In the genomic region with DNA sequence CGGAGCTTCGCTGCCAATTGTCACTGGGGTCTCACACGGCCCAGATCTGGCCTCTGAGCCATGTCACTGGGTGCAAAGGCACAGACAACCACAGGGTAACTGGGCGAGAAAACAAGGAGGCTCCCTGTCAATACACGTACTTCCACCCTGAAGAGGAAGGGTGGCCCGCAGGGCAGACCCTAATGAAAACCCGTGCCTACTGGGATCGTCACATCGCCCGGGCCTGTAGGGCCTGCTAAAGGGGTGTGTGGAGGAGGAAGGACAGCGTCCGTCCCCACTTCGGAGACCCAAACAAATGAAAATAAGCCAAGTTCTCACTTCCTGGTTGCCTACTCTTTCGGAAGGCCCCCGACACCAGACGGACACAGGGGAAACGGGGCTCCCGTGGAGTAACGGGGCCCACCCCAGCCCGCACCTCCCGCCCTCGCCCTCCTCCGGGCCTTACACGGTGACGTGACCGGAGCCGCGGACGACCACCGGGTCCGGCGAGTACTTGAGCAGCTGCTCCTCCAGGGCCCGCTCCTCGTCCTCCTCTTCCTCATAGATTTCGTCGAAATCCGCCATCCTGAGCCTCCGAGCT, we compare ENCODE assay signal across 9 cellular contexts. TPM values are rescaled to one million over a fixed set of nuclear protein-coding genes. Genes with fewer than 3 reads are reported as not detected.
A peak's percentile ranks its signal among the peaks of the same experiment; 100 is the strongest.
DNase-seq lines count a peak whose midpoint lies in the region; ATAC-seq and TF ChIP-seq lines count a peak whose summit lies in the region.
"Had no signal": no experiment of that assay in that cellular context is flagged by ENCODE, and none has a peak within 500 bp of the region (broad histone marks: within the 10 kb centered on the region; RNA-seq: fewer than 3 reads in every experiment).

No MANE protein-coding gene starts in this region.

- peak overlapping the region; percentile 84 for H3K56ac ChIP-seq in mesendoderm (ENCODE audit: low read length)

- DNase-seq in DND-41 (peak; percentile 33), GM20000 (ENCODE audit: low spot score) (peak; percentile 50), HT1080 (ENCODE audit: low read depth) (peak; percentile 44), mesendoderm (peak; percentile 62), cerebellar nuclear complex (lab: John Stamatoyannopoulos, UW) (no peak)
- peak; percentile 33 for DNase-seq in activated CD4-positive, alpha-beta T cell treated with anti-CD3 and anti-CD28 coated beads for 48 hours
- peak; percentile 2 to 4 for DNase-seq in stimulated activated CD8-positive, alpha-beta memory T cell treated with anti-CD3 and anti-CD28 coated beads, Interleukin-7, amount 100 ng/mL, for 48 hours (ENCODE audit: extremely low read depth in 1 of 2, low read depth in 1 of 2)

- H3K23ac ChIP-seq in mesendoderm (ENCODE audit: low read length): peak overlapping the region; percentile 72

- no peak overlapping the region for H2AK5ac ChIP-seq in mesendoderm (ENCODE audit: low read length)

- H3K9ac ChIP-seq in DND-41 (ENCODE audit: low read depth, low read length) (peak overlapping the region; percentile 97), mesendoderm (ENCODE audit: low read length) (peak overlapping the region; percentile 80)

- H2BK15ac ChIP-seq in mesendoderm (replicated peaks; ENCODE audit: low read depth): no peak overlapping the region

- H2AFZ ChIP-seq in DND-41 (ENCODE audit: low read depth, low read length): peak overlapping the region; percentile 93

- no peak overlapping the region for H4K5ac ChIP-seq in mesendoderm (ENCODE audit: low read length)

- peaks cover 6% of the 10 kb centered on the region for H3K79me1 ChIP-seq in mesendoderm (ENCODE audit: low read length)

- TF ChIP-seq CTCF in DND-41 (IDR thresholded peaks at IDR 0.05; ENCODE audit: borderline replicate concordance, extremely low read depth, low read length, poor library complexity, severe bottlenecking): no peak
- no peak for TF ChIP-seq CTCF in GM20000 (IDR thresholded peaks at IDR 0.05; ENCODE audit: extremely low read depth, missing control alignments)

- H3K4me3 ChIP-seq in DND-41 (ENCODE audit: low read depth in 1 of 2, low read length in 2 of 2) (peak overlapping the region; percentile 99), ectodermal cell (ENCODE audit: insufficient read depth, low read depth, low read length) (peak overlapping the region; percentile 73), mesendoderm (ENCODE audit: low read length) (peak overlapping the region; percentile 75)

- peak overlapping the region; percentile 93 for H3K27ac ChIP-seq in DND-41 (ENCODE audit: low read length)
- H3K27ac ChIP-seq in ectodermal cell (ENCODE audit: insufficient read depth, low read depth, low read length, poor library complexity, severe bottlenecking): peak overlapping the region; percentile 73
- H3K27ac ChIP-seq in mesendoderm (ENCODE audit: low read depth, low read length): peak overlapping the region; percentile 20

- WGBS in ectodermal cell, 2 experiments: 1% methylated on average over 38 of the region's 38 CpGs
- WGBS in mesendoderm (ENCODE audit: extremely low coverage, insufficient coverage, low lambda C conversion rate): no CpG with 5 or more reads among the region's 38 CpGs

- H3K27me3 ChIP-seq in DND-41 (ENCODE audit: insufficient read depth, low read length, poor library complexity) (no peaks in the 10 kb centered on the region), ectodermal cell (ENCODE audit: control insufficient read depth, insufficient read depth, low read length, poor library complexity, severe bottlenecking) (peaks cover 5% of the 10 kb centered on the region), mesendoderm (ENCODE audit: insufficient read depth, low read length, poor library complexity) (no peaks in the 10 kb centered on the region)

- peak overlapping the region; percentile 56 for H3K4ac ChIP-seq in mesendoderm (ENCODE audit: low read depth, low read length)

- H2BK120ac ChIP-seq in mesendoderm (ENCODE audit: low read depth, low read length): no peak overlapping the region

- peaks cover 7% of the 10 kb centered on the region; the same call in 1 of the 2 replicates for H3K36me3 ChIP-seq in DND-41 (ENCODE audit: insufficient read depth, low read length)
- H3K36me3 ChIP-seq in ectodermal cell (ENCODE audit: control insufficient read depth, insufficient read depth, low read length): no peaks in the 10 kb centered on the region
- H3K36me3 ChIP-seq in mesendoderm (ENCODE audit: control insufficient read depth, insufficient read depth, low read length): no peaks in the 10 kb centered on the region

- ATAC-seq in DND-41 (ENCODE audit: insufficient read depth, low read depth): peak; percentile 38

- H3K9me3 ChIP-seq in DND-41 (ENCODE audit: insufficient read depth, low read length, severe bottlenecking) (no peaks in the 10 kb centered on the region), ectodermal cell (ENCODE audit: control insufficient read depth, low read length) (no peaks in the 10 kb centered on the region)

- H3K4me1 ChIP-seq in DND-41 (ENCODE audit: insufficient read depth, low read length) (peaks cover 54% of the 10 kb centered on the region), ectodermal cell (ENCODE audit: control insufficient read depth, insufficient read depth, low read length) (no peaks in the 10 kb centered on the region), mesendoderm (ENCODE audit: control insufficient read depth, low read depth, low read length) (peaks cover 6% of the 10 kb centered on the region)

- H4K8ac ChIP-seq in mesendoderm (ENCODE audit: low read depth, low read length): no peak overlapping the region

- H3K4me2 ChIP-seq in DND-41 (ENCODE audit: insufficient read depth, low read length): peak overlapping the region; percentile 81
- H3K4me2 ChIP-seq in mesendoderm (ENCODE audit: low read length): peak overlapping the region; percentile 91

- H4K20me1 ChIP-seq in DND-41 (ENCODE audit: insufficient read depth, low read length): peaks cover 26% of the 10 kb centered on the region; the same call in 1 of the 2 replicates

- H2BK5ac ChIP-seq in mesendoderm (ENCODE audit: low read length): no peak overlapping the region

- H3K18ac ChIP-seq in mesendoderm (ENCODE audit: low read length): peak overlapping the region; percentile 35

- H3K79me2 ChIP-seq in DND-41 (ENCODE audit: insufficient read depth, low read length) (peaks cover 58% of the 10 kb centered on the region), mesendoderm (ENCODE audit: control insufficient read depth, insufficient read depth, low read length) (peaks cover 10% of the 10 kb centered on the region)

RNA-seq across cellular contexts. Expression of a gene that starts 0.6 kb away (rescaled TPM):
- 48.0 and 49.5 TPM in 2 replicates for total RNA-seq in HT1080 (2014; rRNA removed; shearing (Covaris generic))
- polyA plus RNA-seq in HT1080 (2015; cell fraction: cytosol; rRNA removed): 41.8 and 43.0 TPM in 2 replicates
- 18.0 TPM in 2 replicates for polyA plus RNA-seq in HT1080 (2015; cell fraction: nucleus; rRNA removed)
- polyA plus RNA-seq in ectodermal cell (2013, experiment 1 of 4): 11.8 TPM
- 12.6 TPM for polyA plus RNA-seq in ectodermal cell (2013, experiment 2 of 4)
- polyA plus RNA-seq in ectodermal cell (2013, experiment 3 of 4): 12.3 TPM
- 9.0 TPM for polyA plus RNA-seq in ectodermal cell (2013, experiment 4 of 4)
- 6.8 TPM for polyA plus RNA-seq in mesendoderm (2013, experiment 1 of 2)
- polyA plus RNA-seq in mesendoderm (2013, experiment 2 of 2): 7.5 TPM

RNA-seq across cellular contexts. Expression of a gene that starts 36.1 kb away (rescaled TPM):
- total RNA-seq in HT1080 (2014; rRNA removed; shearing (Covaris generic)): not detected in 2 replicates
- polyA plus RNA-seq in HT1080 (2015; cell fraction: cytosol; rRNA removed): not detected in 2 replicates
- polyA plus RNA-seq in HT1080 (2015; cell fraction: nucleus; rRNA removed): not detected in 2 replicates
- polyA plus RNA-seq in ectodermal cell (2013, experiment 1 of 4): not detected
- polyA plus RNA-seq in ectodermal cell (2013, experiment 2 of 4): not detected
- not detected for polyA plus RNA-seq in ectodermal cell (2013, experiment 3 of 4)
- polyA plus RNA-seq in ectodermal cell (2013, experiment 4 of 4): not detected
- polyA plus RNA-seq in mesendoderm (2013, experiment 1 of 2): not detected
- 0.04 TPM for polyA plus RNA-seq in mesendoderm (2013, experiment 2 of 2)
- total RNA-seq: dermis microvascular lymphatic vessel endothelial cell had no signal

Comparison
In these comparisons a context has a peak if more than half of its experiments do, and no peak if none do; other contexts are left out.
1. DNase-seq: peak in DND-41 (single experiment), GM20000 (single experiment), HT1080 (single experiment), activated CD4-positive, alpha-beta T cell treated with anti-CD3 and anti-CD28 coated beads for 48 hours (single experiment), mesendoderm (single experiment) and stimulated activated CD8-positive, alpha-beta memory T cell treated with anti-CD3 and anti-CD28 coated beads, Interleukin-7, amount 100 ng/mL, for 48 hours (2 of 2); none in cerebellar nuclear complex (0 of 2).
2. H3K27ac ChIP-seq: peak in every context shown above with its lines; median percentile 93 in DND-41; 73 in ectodermal cell; 20 in mesendoderm.
3. Peak in every context shown above with its lines, with median percentiles within 50 percentile points of each other: H3K4me3 ChIP-seq.